In the genomic region with DNA sequence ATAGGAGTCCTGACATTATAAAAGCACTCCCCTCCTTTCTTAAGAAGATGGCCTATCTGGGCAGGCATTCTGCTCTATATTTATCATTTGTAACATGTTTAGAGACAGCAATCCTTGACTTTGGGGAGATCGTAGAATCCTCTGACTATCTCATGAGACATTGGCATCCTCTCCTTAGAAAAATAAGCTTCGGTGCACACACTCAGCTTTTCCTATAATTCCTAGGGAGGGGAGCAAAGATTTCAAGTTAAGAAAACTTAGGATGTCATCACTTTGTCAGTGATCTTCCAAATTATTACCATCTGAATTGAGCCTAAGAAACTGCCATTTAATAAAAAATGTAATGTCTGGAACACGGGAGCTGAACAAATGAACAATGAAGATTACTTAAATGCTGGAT, we compare ENCODE assay signal across 18 cellular contexts.
DNase-seq lines count a peak whose midpoint lies in the region; ATAC-seq and TF ChIP-seq lines count a peak whose summit lies in the region.
"Had no signal": no experiment of that assay in that cellular context is flagged by ENCODE, and none has a peak within 500 bp of the region (broad histone marks: within the 10 kb centered on the region; RNA-seq: fewer than 3 reads in every experiment).

No MANE protein-coding gene starts in this region.

- no peak for ATAC-seq in stimulated activated effector memory CD8-positive, alpha-beta T cell treated with anti-CD3 and anti-CD28 coated beads, Interleukin-12 subunit alpha, Interleukin-12 subunit beta, amount 100 ng/mL, for 72 hours
- ATAC-seq in HG02885 (IDR thresholded peaks at IDR 0.05; ENCODE audit: poor library complexity, unreplicated experiment), result no peak
- ATAC-seq in left lung, result no peak

- no peaks in the 10 kb centered on the region for H3K27me3 ChIP-seq in osteoblast (ENCODE audit: insufficient read depth, low read length)
- H3K27me3 ChIP-seq in endodermal cell (ENCODE audit: control insufficient read depth, insufficient read depth, low read length, poor library complexity, severe bottlenecking), result no peaks in the 10 kb centered on the region
- H3K27me3 ChIP-seq in left lung, result no peaks in the 10 kb centered on the region
- H3K27me3 ChIP-seq: MG63 had no signal

- DNase-seq in AG08395 (ENCODE audit: low spot score) (peak; percentile 19), HCEC 1CT (peak; percentile 23), fibroblast of gingiva (ENCODE audit: low read depth) (peak; percentile 70), osteoblast (ENCODE audit: insufficient read length, low spot score, missing footprints) (no peak), endodermal cell (no peak), left lung (no peak)
- DNase-seq in stimulated activated effector memory CD8-positive, alpha-beta T cell treated with anti-CD3 and anti-CD28 coated beads, Interleukin-12 subunit alpha, Interleukin-12 subunit beta, amount 100 ng/mL, for 72 hours (ENCODE audit: low spot score in 2 of 2), result no peak
- DNase-seq: AML-193, Caco-2, GDM1, GOT3, KG1, MG63, NCI-H1105, NCI-H187, NCI-H2171, SHP77 had no signal

- peak overlapping the region; percentile 58 for H2AFZ ChIP-seq in osteoblast (ENCODE audit: low read length)

- H3K36me3 ChIP-seq in osteoblast (ENCODE audit: insufficient read depth, low read length) (no peaks in the 10 kb centered on the region), endodermal cell (ENCODE audit: control insufficient read depth, insufficient read depth, low read length) (no peaks in the 10 kb centered on the region), left lung (no peaks in the 10 kb centered on the region)
- H3K36me3 ChIP-seq: MG63 had no signal

- H4K20me1 ChIP-seq in osteoblast (ENCODE audit: insufficient read depth, low read length), result no peaks in the 10 kb centered on the region

- no peak overlapping the region for H3K9ac ChIP-seq in endodermal cell (ENCODE audit: extremely low read depth, low read length, poor library complexity, severe bottlenecking)

- no peak overlapping the region for H3K4me2 ChIP-seq in osteoblast (ENCODE audit: insufficient read depth, low read length)

- H3K4me3 Mint-ChIP-seq in endodermal cell, result no peak overlapping the region
- H3K4me3 Mint-ChIP-seq in stimulated activated effector memory CD8-positive, alpha-beta T cell treated with anti-CD3 and anti-CD28 coated beads, Interleukin-12 subunit alpha, Interleukin-12 subunit beta, amount 100 ng/mL, for 72 hours, result no peak overlapping the region

- H3K27ac ChIP-seq in osteoblast (ENCODE audit: low read depth, low read length) (peak overlapping the region; percentile 69), endodermal cell (ENCODE audit: low read depth, low read length) (no peak overlapping the region), left lung (no peak overlapping the region)

- TF ChIP-seq CTCF in osteoblast (IDR thresholded peaks at IDR 0.05; ENCODE audit: extremely low read depth, low read depth, low read length) (no peak), endodermal cell (conservative IDR thresholded peaks at IDR 0.05) (no peak), left lung (IDR thresholded peaks at IDR 0.05) (no peak)

- 83 to 85% methylated on average over 2 to 3 of the region's 3 CpGs for WGBS in endodermal cell (ENCODE audit: insufficient coverage in 1 of 2, insufficient read length in 1 of 2), 2 experiments

- intact Hi-C loops in left lung (cut with DNase I), result no loop called here

- no peaks in the 10 kb centered on the region for H3K79me2 ChIP-seq in osteoblast (ENCODE audit: insufficient read depth, low read length)

- no peaks in the 10 kb centered on the region for H3K9me3 ChIP-seq in osteoblast (ENCODE audit: low read depth, low read length)
- no peaks in the 10 kb centered on the region for H3K9me3 ChIP-seq in endodermal cell (ENCODE audit: control insufficient read depth, low read length)
- H3K9me3 ChIP-seq in left lung, result peaks cover 0 to 16% of the 10 kb centered on the region in 2 donors

- H3K4me1 ChIP-seq in osteoblast (ENCODE audit: insufficient read depth, low read length) (peaks cover 11% of the 10 kb centered on the region), endodermal cell (ENCODE audit: control insufficient read depth, insufficient read depth, low read length) (no peaks in the 10 kb centered on the region), left lung (no peaks in the 10 kb centered on the region)

- H3K27ac Mint-ChIP-seq in endodermal cell, result no peak overlapping the region
- no peak overlapping the region for H3K27ac Mint-ChIP-seq in stimulated activated effector memory CD8-positive, alpha-beta T cell treated with anti-CD3 and anti-CD28 coated beads, Interleukin-12 subunit alpha, Interleukin-12 subunit beta, amount 100 ng/mL, for 72 hours

- H3K27me3 Mint-ChIP-seq in endodermal cell (ENCODE audit: insufficient read depth), result no peaks in the 10 kb centered on the region

- peaks cover 9% of the 10 kb centered on the region for H3K9me3 Mint-ChIP-seq in endodermal cell
- peaks cover 10% of the 10 kb centered on the region for H3K9me3 Mint-ChIP-seq in stimulated activated effector memory CD8-positive, alpha-beta T cell treated with anti-CD3 and anti-CD28 coated beads, Interleukin-12 subunit alpha, Interleukin-12 subunit beta, amount 100 ng/mL, for 72 hours

- H3K4me3 ChIP-seq in osteoblast (ENCODE audit: insufficient read depth, low read length), result no peak overlapping the region
- H3K4me3 ChIP-seq in endodermal cell (ENCODE audit: low read length), result no peak overlapping the region
- no peak overlapping the region for H3K4me3 ChIP-seq in left lung
- H3K4me3 ChIP-seq: MG63 had no signal

- peaks cover 16% of the 10 kb centered on the region for H3K4me1 Mint-ChIP-seq in endodermal cell
- no peaks in the 10 kb centered on the region for H3K4me1 Mint-ChIP-seq in stimulated activated effector memory CD8-positive, alpha-beta T cell treated with anti-CD3 and anti-CD28 coated beads, Interleukin-12 subunit alpha, Interleukin-12 subunit beta, amount 100 ng/mL, for 72 hours

- H3K36me3 Mint-ChIP-seq in endodermal cell (ENCODE audit: low read depth), result no peaks in the 10 kb centered on the region
- no peaks in the 10 kb centered on the region for H3K36me3 Mint-ChIP-seq in stimulated activated effector memory CD8-positive, alpha-beta T cell treated with anti-CD3 and anti-CD28 coated beads, Interleukin-12 subunit alpha, Interleukin-12 subunit beta, amount 100 ng/mL, for 72 hours

Comparison
In these comparisons a context has a peak if more than half of its experiments do, and no peak if none do; other contexts are left out.
1. DNase-seq: peak in AG08395 (single experiment), HCEC 1CT (single experiment) and fibroblast of gingiva (single experiment); none in osteoblast (single experiment), endodermal cell (single experiment), stimulated activated effector memory CD8-positive, alpha-beta T cell treated with anti-CD3 and anti-CD28 coated beads, Interleukin-12 subunit alpha, Interleukin-12 subunit beta, amount 100 ng/mL, for 72 hours (0 of 2) and left lung (0 of 2).